ENCODE assay signal across 17 cellular contexts in genomic region chr19:45408830-45409593, GRCh38. TPM values are rescaled to one million over a fixed set of nuclear protein-coding genes. Genes with fewer than 3 reads are reported as not detected.
DNase-seq lines count a peak whose midpoint lies in the region; ATAC-seq and TF ChIP-seq lines count a peak whose summit lies in the region.
"Had no signal": no experiment of that assay in that cellular context is flagged by ENCODE, and none has a peak within 500 bp of the region (broad histone marks: within the 10 kb centered on the region; RNA-seq: fewer than 3 reads in every experiment).

No MANE protein-coding gene starts in this region.

- DNase-seq in T-helper 2 cell treated with Interferon-gamma antibody and Interleukin-4, amounts not matched to agents 5 μg/mL and 100 μg/mL, for 36 hours (ENCODE audit: low spot score), result no peak
- DNase-seq in T-helper 2 cell (no peak), mesenchymal stem cell (no peak), H4 (ENCODE audit: low spot score) (no peak)
- DNase-seq: activated B cell treated with CpG ODN at 0.5 μM for 24 hours; activated CD8-positive, alpha-beta memory T cell treated with anti-CD3 and anti-CD28 coated beads, Interleukin-2, amount 50 U/mL, for 48 hours; erythroblast; kidney; mucosa of descending colon; NCI-H446 treated with DMSO at 0.1 percent for 48 hours; PC-9; stimulated activated naive CD8-positive, alpha-beta T cell treated with anti-CD3 and anti-CD28 coated beads, Interleukin-15, amount 100 ng/mL, for 72 hours; uterus had no signal

- H3K4ac ChIP-seq in mesenchymal stem cell (ENCODE audit: low read depth in 1 of 2, low read length in 2 of 2), result no peak overlapping the region

- 96% methylated on average over 15 of the region's 15 CpGs for WGBS in mesenchymal stem cell

- no peak overlapping the region for H3K4me2 ChIP-seq in OCI-LY1 (ENCODE audit: low read length)
- H3K4me2 ChIP-seq in mesenchymal stem cell (ENCODE audit: low read length, poor library complexity, severe bottlenecking), result no peak overlapping the region

- no peak for TF ChIP-seq CTCF in OCI-LY1 (IDR thresholded peaks at IDR 0.05; ENCODE audit: low read length)

- no peaks in the 10 kb centered on the region for H3K9me2 ChIP-seq in OCI-LY1 (ENCODE audit: low read depth, low read length)

- H2BK120ac ChIP-seq in mesenchymal stem cell (ENCODE audit: low read depth, low read length), result no peak overlapping the region

- peaks cover 25% of the 10 kb centered on the region for H3K4me1 Mint-ChIP-seq in T-helper 2 cell treated with Interferon-gamma antibody and Interleukin-4, amounts not matched to agents 5 μg/mL and 100 μg/mL, for 36 hours (ENCODE audit: low read depth)

- no peaks in the 10 kb centered on the region for H3F3A ChIP-seq in OCI-LY1 (ENCODE audit: insufficient read depth, low read length)

- H3K36me3 ChIP-seq in OCI-LY1 (ENCODE audit: insufficient read depth, low read length) (peaks cover 29% of the 10 kb centered on the region), mesenchymal stem cell (ENCODE audit: control insufficient read depth in 1 of 2, insufficient read depth in 2 of 2, low read depth in 1 of 2, low read length in 2 of 2) (peaks cover 29 to 35% of the 10 kb centered on the region in 2 experiments)
- H3K36me3 ChIP-seq: uterus had no signal

- no peak overlapping the region for H2AFZ ChIP-seq in OCI-LY1 (ENCODE audit: low read length)
- no peak overlapping the region for H2AFZ ChIP-seq in mesenchymal stem cell (ENCODE audit: low read depth, low read length)
- H2AFZ ChIP-seq: PC-9 had no signal

- H3K79me1 ChIP-seq in mesenchymal stem cell (replicated peaks; ENCODE audit: low read length, poor library complexity, severe bottlenecking), result peaks cover 24% of the 10 kb centered on the region

- H3K9ac ChIP-seq in OCI-LY1 (ENCODE audit: low read length) (no peak overlapping the region), mesenchymal stem cell (ENCODE audit: low read length) (no peak overlapping the region)

- ATAC-seq in GM21576 (IDR thresholded peaks at IDR 0.05; ENCODE audit: unreplicated experiment), result no peak
- ATAC-seq: mucosa of descending colon; stimulated activated naive CD8-positive, alpha-beta T cell treated with anti-CD3 and anti-CD28 coated beads, Interleukin-15, amount 100 ng/mL, for 72 hours had no signal

- no peak overlapping the region for H2AK5ac ChIP-seq in mesenchymal stem cell (ENCODE audit: low read length, severe bottlenecking)

- H3K27ac Mint-ChIP-seq in T-helper 2 cell treated with Interferon-gamma antibody and Interleukin-4, amounts not matched to agents 5 μg/mL and 100 μg/mL, for 36 hours, result peak overlapping the region; percentile 11
- H3K27ac Mint-ChIP-seq: activated B cell treated with CpG ODN at 0.5 μM for 24 hours had no signal

- H3K4me3 ChIP-seq in OCI-LY1 (ENCODE audit: low read depth, low read length, poor library complexity, severe bottlenecking) (no peak overlapping the region), mesenchymal stem cell (ENCODE audit: insufficient read depth in 1 of 2, low read depth in 1 of 2, low read length in 2 of 2) (no peak overlapping the region)
- H3K4me3 ChIP-seq: mucosa of descending colon, PC-9, skin epidermis, uterus had no signal

- H2BK5ac ChIP-seq in mesenchymal stem cell (ENCODE audit: low read depth, low read length, poor library complexity, severe bottlenecking), result no peak overlapping the region

- no peak overlapping the region for H3K18ac ChIP-seq in mesenchymal stem cell (ENCODE audit: low read depth in 1 of 2, low read length in 2 of 2)

- peaks cover 5% of the 10 kb centered on the region for H3K27me3 Mint-ChIP-seq in T-helper 2 cell treated with Interferon-gamma antibody and Interleukin-4, amounts not matched to agents 5 μg/mL and 100 μg/mL, for 36 hours (ENCODE audit: low read depth)

- no peak overlapping the region for H3K23ac ChIP-seq in mesenchymal stem cell (ENCODE audit: low read length in 2 of 2)

- H3K4me1 ChIP-seq in OCI-LY1 (ENCODE audit: insufficient read depth, low read length, severe bottlenecking) (peaks cover 37% of the 10 kb centered on the region), mesenchymal stem cell (ENCODE audit: control insufficient read depth, insufficient read depth, low read depth, low read length) (peaks cover 20% of the 10 kb centered on the region)

- no peaks in the 10 kb centered on the region for H4K20me1 ChIP-seq in OCI-LY1 (ENCODE audit: insufficient read depth, low read length)

- H3K9me3 ChIP-seq in OCI-LY1 (ENCODE audit: low read length) (no peaks in the 10 kb centered on the region), mesenchymal stem cell (ENCODE audit: control insufficient read depth, low read length) (no peaks in the 10 kb centered on the region)
- H3K9me3 ChIP-seq: mucosa of descending colon, uterus had no signal

- H3K27me3 ChIP-seq in OCI-LY1 (ENCODE audit: insufficient read depth, low read length) (no peaks in the 10 kb centered on the region), mesenchymal stem cell (ENCODE audit: control insufficient read depth in 1 of 2, insufficient read depth in 1 of 2, low read length in 2 of 2) (no peaks in the 10 kb centered on the region)

- no peak overlapping the region for H2BK12ac ChIP-seq in mesenchymal stem cell (ENCODE audit: low read length in 2 of 2)

- peaks cover 26% of the 10 kb centered on the region for H3K36me3 Mint-ChIP-seq in T-helper 2 cell treated with Interferon-gamma antibody and Interleukin-4, amounts not matched to agents 5 μg/mL and 100 μg/mL, for 36 hours (ENCODE audit: low read depth)

- H3K27ac ChIP-seq in OCI-LY1 (ENCODE audit: low read depth, low read length, poor library complexity, severe bottlenecking) (peak overlapping the region; percentile 19), mesenchymal stem cell (ENCODE audit: low read length, poor library complexity, severe bottlenecking) (no peak overlapping the region)
- H3K27ac ChIP-seq: PC-9, uterus had no signal

- H3K4me3 Mint-ChIP-seq in T-helper 2 cell treated with Interferon-gamma antibody and Interleukin-4, amounts not matched to agents 5 μg/mL and 100 μg/mL, for 36 hours, result no peak overlapping the region
- H3K4me3 Mint-ChIP-seq: stimulated activated naive CD8-positive, alpha-beta T cell treated with anti-CD3 and anti-CD28 coated beads, Interleukin-15, amount 100 ng/mL, for 72 hours had no signal

- H4K8ac ChIP-seq in mesenchymal stem cell (ENCODE audit: low read length), result no peak overlapping the region

- peak overlapping the region; percentile 12 for H4K91ac ChIP-seq in mesenchymal stem cell (ENCODE audit: low read length)

- H3K79me2 ChIP-seq in OCI-LY1 (ENCODE audit: insufficient read depth, low read length), result peaks cover 6% of the 10 kb centered on the region; the same call in 1 of the 2 replicates

- no peak overlapping the region for H2BK15ac ChIP-seq in mesenchymal stem cell (ENCODE audit: low read depth, poor library complexity, severe bottlenecking)

- H3K14ac ChIP-seq in mesenchymal stem cell (ENCODE audit: low read length in 2 of 2), result no peak overlapping the region

- no peaks in the 10 kb centered on the region for H3K9me3 Mint-ChIP-seq in T-helper 2 cell treated with Interferon-gamma antibody and Interleukin-4, amounts not matched to agents 5 μg/mL and 100 μg/mL, for 36 hours
- H3K9me3 Mint-ChIP-seq: activated B cell treated with CpG ODN at 0.5 μM for 24 hours; stimulated activated naive CD8-positive, alpha-beta T cell treated with anti-CD3 and anti-CD28 coated beads, Interleukin-15, amount 100 ng/mL, for 72 hours had no signal

RNA-seq across cellular contexts. Expression of gene POLR1G, which starts 2.6 kb away (rescaled TPM):
- polyA plus RNA-seq in mesenchymal stem cell (2013, experiment 1 of 2), result 6.0 TPM
- 6.5 TPM for polyA plus RNA-seq in mesenchymal stem cell (2013, experiment 2 of 2)
- total RNA-seq in H4 (2014; rRNA removed; shearing (Covaris generic)), result 6.8 and 9.0 TPM in 2 replicates

RNA-seq across cellular contexts. Expression of gene PPP1R13L, which starts 4.1 kb away (rescaled TPM):
- polyA plus RNA-seq in mesenchymal stem cell (2013, experiment 1 of 2), result 9.0 TPM
- polyA plus RNA-seq in mesenchymal stem cell (2013, experiment 2 of 2), result 9.8 TPM
- 0.14 and 1.1 TPM in 2 replicates for total RNA-seq in H4 (2014; rRNA removed; shearing (Covaris generic))

RNA-seq across cellular contexts. Expression of gene ERCC1, which starts 14.7 kb away (rescaled TPM):
- polyA plus RNA-seq in mesenchymal stem cell (2013, experiment 1 of 2), result 96.4 TPM
- polyA plus RNA-seq in mesenchymal stem cell (2013, experiment 2 of 2), result 96.1 TPM
- total RNA-seq in H4 (2014; rRNA removed; shearing (Covaris generic)), result 49.3 and 84.0 TPM in 2 replicates

RNA-seq across cellular contexts. Expression of gene ERCC2, which starts 38.6 kb away (rescaled TPM):
- polyA plus RNA-seq in mesenchymal stem cell (2013, experiment 1 of 2), result 33.5 TPM
- 33.3 TPM for polyA plus RNA-seq in mesenchymal stem cell (2013, experiment 2 of 2)
- 4.6 and 8.3 TPM in 2 replicates for total RNA-seq in H4 (2014; rRNA removed; shearing (Covaris generic))

RNA-seq across cellular contexts. Expression of gene FOSB, which starts 58.8 kb away (rescaled TPM):
- polyA plus RNA-seq in mesenchymal stem cell (2013, experiment 1 of 2), result 167 TPM
- 130 TPM for polyA plus RNA-seq in mesenchymal stem cell (2013, experiment 2 of 2)
- total RNA-seq in H4 (2014; rRNA removed; shearing (Covaris generic)), result 1.2 TPM in 1 of 2 replicates, not detected in the other
- total RNA-seq: A172 had no signal
